In genomic region chr18:53850918-53851317, GRCh38 we compare ENCODE assay signal across 1 cellular context.
TF ChIP-seq lines count a peak whose summit lies in the region.

No MANE protein-coding gene starts in this region.

TF ChIP-seq in H1, 55 proteins besides CTCF, POLR2A, EP300 and RAD21 (continued from another document):
- TF ChIP-seq CHD2 (IDR thresholded peaks at IDR 0.05; ENCODE audit: low read length) (no peak), BCL11A (IDR thresholded peaks at IDR 0.05; ENCODE audit: low read depth in 2 of 2, low read length in 2 of 2) (peak in 1 of 2 experiments; percentile 7), SP1 (IDR thresholded peaks at IDR 0.05; ENCODE audit: low read depth, low read length) (no peak), EZH2 (IDR thresholded peaks at IDR 0.05; ENCODE audit: low read depth, low read length, severe bottlenecking) (no peak), USF2 (IDR thresholded peaks at IDR 0.05; ENCODE audit: low read length) (no peak), GABPA (IDR thresholded peaks at IDR 0.05; ENCODE audit: borderline replicate concordance, insufficient read depth, low read length) (no peak), HDAC2 (IDR thresholded peaks at IDR 0.05; ENCODE audit: borderline replicate concordance in 1 of 2, low read depth in 2 of 2, low read length in 2 of 2) (peak in 1 of 2 experiments; percentile 64; a peak in 1 of 4 replicates), KDM4A (IDR thresholded peaks at IDR 0.05; ENCODE audit: low read depth, low read length, severe bottlenecking) (no peak), JUND (IDR thresholded peaks at IDR 0.05; ENCODE audit: low read length) (no peak), RXRA (IDR thresholded peaks at IDR 0.05; ENCODE audit: insufficient read depth, low read depth, low read length) (no peak), TAF7 (optimal IDR thresholded peaks at IDR 0.05; ENCODE audit: borderline replicate concordance, low read depth, low read length) (no peak), SP4 (IDR thresholded peaks at IDR 0.05; ENCODE audit: low read length) (no peak), SRF (IDR thresholded peaks at IDR 0.05; ENCODE audit: low read depth, low read length) (no peak), TEAD4 (IDR thresholded peaks at IDR 0.05; ENCODE audit: low read depth, low read length) (no peak), PHF8 (conservative IDR thresholded peaks at IDR 0.05; ENCODE audit: low read depth, low read length) (no peak), FOSL1 (IDR thresholded peaks at IDR 0.05; ENCODE audit: insufficient read depth, low read depth, low read length) (no peak), POU5F1 (IDR thresholded peaks at IDR 0.05; ENCODE audit: low read depth, low read length) (no peak), KDM5A (IDR thresholded peaks at IDR 0.05; ENCODE audit: low read length) (no peak), CHD1 (IDR thresholded peaks at IDR 0.05; ENCODE audit: low read depth, low read length) (no peak), CBX8 (IDR thresholded peaks at IDR 0.05; ENCODE audit: borderline replicate concordance, low read depth, low read length) (no peak), RNF2 (IDR thresholded peaks at IDR 0.05; ENCODE audit: borderline replicate concordance, low read depth, low read length, missing control alignments, poor library complexity, severe bottlenecking) (no peak), CEBPB (IDR thresholded peaks at IDR 0.05; ENCODE audit: low read depth, low read length) (no peak)
